1 cellular context compared by ENCODE assay signal in genomic region chr11:121575963-121576290, GRCh38.
TF ChIP-seq lines count a peak whose summit lies in the region.

No MANE protein-coding gene starts in this region.

TF ChIP-seq in WTC11, 78 proteins besides CTCF, POLR2A, EP300 and RAD21 (continued from another document):
- no peak for TF ChIP-seq STAT6 (CRISPR knock-in tag; conservative IDR thresholded peaks at IDR 0.05; ENCODE audit: low read depth)
- no peak for TF ChIP-seq OVOL2 (CRISPR knock-in tag; IDR thresholded peaks at IDR 0.05; ENCODE audit: borderline replicate concordance)
- no peak for TF ChIP-seq ZNF138 (CRISPR knock-in tag; conservative IDR thresholded peaks at IDR 0.05)
TF ChIP-seq in WTC11: peak in this region for 0.
